8 cellular contexts compared by ENCODE assay signal in the genomic region with DNA sequence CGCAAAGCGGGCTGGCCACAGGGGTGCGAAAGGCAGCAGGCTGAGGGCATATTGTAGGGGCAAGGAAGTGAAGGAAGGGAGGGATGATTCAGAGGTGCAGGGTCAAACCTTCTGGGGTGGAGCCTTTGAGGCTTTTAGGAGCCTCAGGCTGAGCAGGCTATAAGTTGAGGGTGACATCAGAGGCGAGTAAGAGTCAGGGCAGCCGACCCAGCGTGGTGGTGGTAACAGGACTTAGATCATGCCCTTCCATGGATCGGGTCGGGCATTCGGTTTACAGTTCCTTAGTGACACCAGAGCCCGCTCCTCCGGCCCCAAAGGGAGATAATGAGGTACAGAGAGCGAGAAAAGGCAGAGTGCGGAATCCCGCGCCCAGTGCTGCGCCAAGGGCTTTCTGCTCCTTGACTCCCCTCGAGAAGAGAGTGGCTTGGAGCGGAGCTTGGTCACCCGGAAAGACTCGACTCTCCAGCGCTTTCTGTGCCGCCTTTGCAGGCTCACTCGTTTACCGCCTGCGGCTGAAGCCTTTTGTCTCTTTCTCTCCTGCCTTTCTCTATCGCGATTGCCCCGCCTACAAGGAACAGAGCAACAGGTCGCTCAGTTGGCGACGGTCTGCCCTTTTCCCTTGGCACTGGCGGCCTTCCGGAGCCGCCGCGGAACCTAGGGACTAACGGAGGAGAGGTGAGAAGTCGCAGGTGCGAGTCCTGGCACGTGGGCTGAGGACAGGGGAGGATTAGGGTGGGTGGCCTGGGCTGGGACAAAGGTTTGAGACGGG. TPM values are rescaled to one million over a fixed set of nuclear protein-coding genes. Genes with fewer than 3 reads are reported as not detected.
DNase-seq lines count a peak whose midpoint lies in the region; ATAC-seq and TF ChIP-seq lines count a peak whose summit lies in the region.

No MANE protein-coding gene starts in this region.

- BruUV-seq in OCI-LY7 (replicated peaks; lab: Mats Ljungman, UMichigan): no TSS peak

- DNase-seq in GM06990 (ENCODE audit: extremely low read depth, insufficient read length) (no peak), OCI-LY7 (ENCODE audit: low spot score) (no peak), nephron progenitor cell (peak; percentile 50), NCI-H1694 (lab: John Stamatoyannopoulos, UW) (no peak), OCI-M1 (lab: John Stamatoyannopoulos, UW) (no peak)
- no peak for DNase-seq in effector memory CD8-positive, alpha-beta T cell

- intact Hi-C loops in OCI-LY7 (cut with micrococcal nuclease; ENCODE audit: unreplicated experiment): no loop called here

- H3K27ac ChIP-seq in OCI-LY7 (ENCODE audit: low read depth, low read length, poor library complexity, severe bottlenecking): no peak overlapping the region

- peaks cover 2% of the 10 kb centered on the region for H3K27me3 ChIP-seq in GM06990 (replicated peaks; ENCODE audit: control insufficient read depth, insufficient read depth, low read length)

- peak overlapping the region; percentile 8 to 81 for H3K27ac Mint-ChIP-seq in effector memory CD8-positive, alpha-beta T cell
- no peak overlapping the region for H3K27ac Mint-ChIP-seq in nephron progenitor cell

- H3K4me1 ChIP-seq in OCI-LY7 (ENCODE audit: insufficient read depth, low read length, poor library complexity, severe bottlenecking): peaks cover 9% of the 10 kb centered on the region

- POLR2A ChIA-PET in OCI-LY7 (lab: Charles Lee): no interaction called here

- peak overlapping the region; percentile 82 to 93 for H3K4me3 Mint-ChIP-seq in effector memory CD8-positive, alpha-beta T cell
- peak overlapping the region; percentile 89 for H3K4me3 Mint-ChIP-seq in nephron progenitor cell

- H3K9me3 ChIP-seq in OCI-LY7 (ENCODE audit: low read length): no peaks in the 10 kb centered on the region

- H3K27me3 Mint-ChIP-seq in effector memory CD8-positive, alpha-beta T cell: peaks cover 6 to 56% of the 10 kb centered on the region in 2 donors
- peaks cover 94% of the 10 kb centered on the region for H3K27me3 Mint-ChIP-seq in nephron progenitor cell (ENCODE audit: low read depth, poor library complexity)

- H3K36me3 ChIP-seq in GM06990 (ENCODE audit: control insufficient read depth, insufficient read depth, low read length) (no peaks in the 10 kb centered on the region), OCI-LY7 (ENCODE audit: insufficient read depth, low read length) (peaks cover 8% of the 10 kb centered on the region)

- CTCF ChIA-PET in OCI-LY7 (lab: Charles Lee; ENCODE audit: unreplicated experiment): no interaction called here

- peak; percentile 39 for ATAC-seq in effector memory CD8-positive, alpha-beta T cell (replicated peaks)
- ATAC-seq in HG02870 (IDR thresholded peaks at IDR 0.05; ENCODE audit: unreplicated experiment) (no peak), HG03159 (IDR thresholded peaks at IDR 0.05; ENCODE audit: unreplicated experiment) (no peak)

- no peaks in the 10 kb centered on the region for H3K9me2 ChIP-seq in OCI-LY7 (ENCODE audit: insufficient read depth, low read length)

- no peaks in the 10 kb centered on the region for H3K79me2 ChIP-seq in OCI-LY7 (ENCODE audit: insufficient read depth, low read depth, low read length)

- H2AFZ ChIP-seq in OCI-LY7 (ENCODE audit: low read length): no peak overlapping the region

- TF ChIP-seq CTCF in GM06990 (IDR thresholded peaks at IDR 0.05; ENCODE audit: insufficient read depth, low read length, poor library complexity, severe bottlenecking) (no peak), OCI-LY7 (conservative IDR thresholded peaks at IDR 0.05; ENCODE audit: low read length) (no peak), nephron progenitor cell (IDR thresholded peaks at IDR 0.05) (no peak)

- peaks cover 19 to 34% of the 10 kb centered on the region in 2 donors for H3K4me1 Mint-ChIP-seq in effector memory CD8-positive, alpha-beta T cell (ENCODE audit: low read depth in 2 of 2)
- peaks cover 58% of the 10 kb centered on the region for H3K4me1 Mint-ChIP-seq in nephron progenitor cell

- no peaks in the 10 kb centered on the region for H3K9me3 Mint-ChIP-seq in effector memory CD8-positive, alpha-beta T cell
- no peaks in the 10 kb centered on the region for H3K9me3 Mint-ChIP-seq in nephron progenitor cell

- peaks cover 8% of the 10 kb centered on the region for H3K36me3 Mint-ChIP-seq in effector memory CD8-positive, alpha-beta T cell (ENCODE audit: insufficient read depth)
- peaks cover 17% of the 10 kb centered on the region for H3K36me3 Mint-ChIP-seq in nephron progenitor cell (ENCODE audit: low read depth)

- H3K4me2 ChIP-seq in OCI-LY7 (ENCODE audit: low read length): peak overlapping the region; percentile 16; the same call in 1 of the 2 replicates

- no peaks in the 10 kb centered on the region for H4K20me1 ChIP-seq in OCI-LY7 (ENCODE audit: insufficient read depth, low read length)

- H3K4me3 ChIP-seq in GM06990 (replicated peaks; ENCODE audit: low read depth, low read length) (peak overlapping the region; percentile 46), OCI-LY7 (ENCODE audit: low read depth, low read length, poor library complexity, severe bottlenecking) (no peak overlapping the region)

RNA-seq across cellular contexts. Expression of gene LBX2, which starts 0.7 kb away (rescaled TPM):
- not detected in 2 replicates for total RNA-seq in OCI-LY7 (2014; rRNA removed; shearing (Covaris generic))
- not detected in 2 replicates for total RNA-seq in OCI-LY7 (2022)

RNA-seq across cellular contexts. Expression of gene PCGF1, which starts 8.8 kb away (rescaled TPM):
- total RNA-seq in OCI-LY7 (2014; rRNA removed; shearing (Covaris generic)): 9.9 and 16.7 TPM in 2 replicates
- total RNA-seq in OCI-LY7 (2022): 15.9 and 21.5 TPM in 2 replicates

RNA-seq across cellular contexts. Expression of gene TLX2, which starts 15.6 kb away (rescaled TPM):
- total RNA-seq in OCI-LY7 (2014; rRNA removed; shearing (Covaris generic)): not detected in 2 replicates
- not detected in 2 replicates for total RNA-seq in OCI-LY7 (2022)

RNA-seq across cellular contexts. Expression of gene TTC31, which starts 15.8 kb away (rescaled TPM):
- 34.6 and 49.5 TPM in 2 replicates for total RNA-seq in OCI-LY7 (2014; rRNA removed; shearing (Covaris generic))
- 31.5 and 37.4 TPM in 2 replicates for total RNA-seq in OCI-LY7 (2022)

RNA-seq across cellular contexts. Expression of gene CCDC142, which starts 15.9 kb away (rescaled TPM):
- 52.3 and 53.0 TPM in 2 replicates for total RNA-seq in OCI-LY7 (2014; rRNA removed; shearing (Covaris generic))
- 42.5 and 52.0 TPM in 2 replicates for total RNA-seq in OCI-LY7 (2022)
